In genomic region chr1:164716992-164717703, GRCh38 we compare ENCODE assay signal across 1 cellular context.
TF ChIP-seq lines count a peak whose summit lies in the region.

No MANE protein-coding gene starts in this region.

TF ChIP-seq in HepG2, 621 proteins besides CTCF, POLR2A, EP300 and RAD21 (continued from another document):
- TF ChIP-seq, protein P1, sequence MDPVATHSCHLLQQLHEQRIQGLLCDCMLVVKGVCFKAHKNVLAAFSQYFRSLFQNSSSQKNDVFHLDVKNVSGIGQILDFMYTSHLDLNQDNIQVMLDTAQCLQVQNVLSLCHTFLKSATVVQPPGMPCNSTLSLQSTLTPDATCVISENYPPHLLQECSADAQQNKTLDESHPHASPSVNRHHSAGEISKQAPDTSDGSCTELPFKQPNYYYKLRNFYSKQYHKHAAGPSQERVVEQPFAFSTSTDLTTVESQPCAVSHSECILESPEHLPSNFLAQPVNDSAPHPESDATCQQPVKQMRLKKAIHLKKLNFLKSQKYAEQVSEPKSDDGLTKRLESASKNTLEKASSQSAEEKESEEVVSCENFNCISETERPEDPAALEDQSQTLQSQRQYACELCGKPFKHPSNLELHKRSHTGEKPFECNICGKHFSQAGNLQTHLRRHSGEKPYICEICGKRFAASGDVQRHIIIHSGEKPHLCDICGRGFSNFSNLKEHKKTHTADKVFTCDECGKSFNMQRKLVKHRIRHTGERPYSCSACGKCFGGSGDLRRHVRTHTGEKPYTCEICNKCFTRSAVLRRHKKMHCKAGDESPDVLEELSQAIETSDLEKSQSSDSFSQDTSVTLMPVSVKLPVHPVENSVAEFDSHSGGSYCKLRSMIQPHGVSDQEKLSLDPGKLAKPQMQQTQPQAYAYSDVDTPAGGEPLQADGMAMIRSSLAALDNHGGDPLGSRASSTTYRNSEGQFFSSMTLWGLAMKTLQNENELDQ (CRISPR knock-in tag; IDR thresholded peaks at IDR 0.05; ENCODE audit: borderline replicate concordance), result no peak
- TF ChIP-seq, protein P2, sequence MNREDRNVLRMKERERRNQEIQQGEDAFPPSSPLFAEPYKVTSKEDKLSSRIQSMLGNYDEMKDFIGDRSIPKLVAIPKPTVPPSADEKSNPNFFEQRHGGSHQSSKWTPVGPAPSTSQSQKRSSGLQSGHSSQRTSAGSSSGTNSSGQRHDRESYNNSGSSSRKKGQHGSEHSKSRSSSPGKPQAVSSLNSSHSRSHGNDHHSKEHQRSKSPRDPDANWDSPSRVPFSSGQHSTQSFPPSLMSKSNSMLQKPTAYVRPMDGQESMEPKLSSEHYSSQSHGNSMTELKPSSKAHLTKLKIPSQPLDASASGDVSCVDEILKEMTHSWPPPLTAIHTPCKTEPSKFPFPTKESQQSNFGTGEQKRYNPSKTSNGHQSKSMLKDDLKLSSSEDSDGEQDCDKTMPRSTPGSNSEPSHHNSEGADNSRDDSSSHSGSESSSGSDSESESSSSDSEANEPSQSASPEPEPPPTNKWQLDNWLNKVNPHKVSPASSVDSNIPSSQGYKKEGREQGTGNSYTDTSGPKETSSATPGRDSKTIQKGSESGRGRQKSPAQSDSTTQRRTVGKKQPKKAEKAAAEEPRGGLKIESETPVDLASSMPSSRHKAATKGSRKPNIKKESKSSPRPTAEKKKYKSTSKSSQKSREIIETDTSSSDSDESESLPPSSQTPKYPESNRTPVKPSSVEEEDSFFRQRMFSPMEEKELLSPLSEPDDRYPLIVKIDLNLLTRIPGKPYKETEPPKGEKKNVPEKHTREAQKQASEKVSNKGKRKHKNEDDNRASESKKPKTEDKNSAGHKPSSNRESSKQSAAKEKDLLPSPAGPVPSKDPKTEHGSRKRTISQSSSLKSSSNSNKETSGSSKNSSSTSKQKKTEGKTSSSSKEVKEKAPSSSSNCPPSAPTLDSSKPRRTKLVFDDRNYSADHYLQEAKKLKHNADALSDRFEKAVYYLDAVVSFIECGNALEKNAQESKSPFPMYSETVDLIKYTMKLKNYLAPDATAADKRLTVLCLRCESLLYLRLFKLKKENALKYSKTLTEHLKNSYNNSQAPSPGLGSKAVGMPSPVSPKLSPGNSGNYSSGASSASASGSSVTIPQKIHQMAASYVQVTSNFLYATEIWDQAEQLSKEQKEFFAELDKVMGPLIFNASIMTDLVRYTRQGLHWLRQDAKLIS (CRISPR knock-in tag; IDR thresholded peaks at IDR 0.05), result no peak
- TF ChIP-seq, protein P3, sequence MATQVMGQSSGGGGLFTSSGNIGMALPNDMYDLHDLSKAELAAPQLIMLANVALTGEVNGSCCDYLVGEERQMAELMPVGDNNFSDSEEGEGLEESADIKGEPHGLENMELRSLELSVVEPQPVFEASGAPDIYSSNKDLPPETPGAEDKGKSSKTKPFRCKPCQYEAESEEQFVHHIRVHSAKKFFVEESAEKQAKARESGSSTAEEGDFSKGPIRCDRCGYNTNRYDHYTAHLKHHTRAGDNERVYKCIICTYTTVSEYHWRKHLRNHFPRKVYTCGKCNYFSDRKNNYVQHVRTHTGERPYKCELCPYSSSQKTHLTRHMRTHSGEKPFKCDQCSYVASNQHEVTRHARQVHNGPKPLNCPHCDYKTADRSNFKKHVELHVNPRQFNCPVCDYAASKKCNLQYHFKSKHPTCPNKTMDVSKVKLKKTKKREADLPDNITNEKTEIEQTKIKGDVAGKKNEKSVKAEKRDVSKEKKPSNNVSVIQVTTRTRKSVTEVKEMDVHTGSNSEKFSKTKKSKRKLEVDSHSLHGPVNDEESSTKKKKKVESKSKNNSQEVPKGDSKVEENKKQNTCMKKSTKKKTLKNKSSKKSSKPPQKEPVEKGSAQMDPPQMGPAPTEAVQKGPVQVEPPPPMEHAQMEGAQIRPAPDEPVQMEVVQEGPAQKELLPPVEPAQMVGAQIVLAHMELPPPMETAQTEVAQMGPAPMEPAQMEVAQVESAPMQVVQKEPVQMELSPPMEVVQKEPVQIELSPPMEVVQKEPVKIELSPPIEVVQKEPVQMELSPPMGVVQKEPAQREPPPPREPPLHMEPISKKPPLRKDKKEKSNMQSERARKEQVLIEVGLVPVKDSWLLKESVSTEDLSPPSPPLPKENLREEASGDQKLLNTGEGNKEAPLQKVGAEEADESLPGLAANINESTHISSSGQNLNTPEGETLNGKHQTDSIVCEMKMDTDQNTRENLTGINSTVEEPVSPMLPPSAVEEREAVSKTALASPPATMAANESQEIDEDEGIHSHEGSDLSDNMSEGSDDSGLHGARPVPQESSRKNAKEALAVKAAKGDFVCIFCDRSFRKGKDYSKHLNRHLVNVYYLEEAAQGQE (IDR thresholded peaks at IDR 0.05; ENCODE audit: borderline replicate concordance in 1 of 2, low read depth in 1 of 2, low read length in 2 of 2), result no peak
TF ChIP-seq in HepG2: peak in this region for 0.
